ENCODE assay signal across 11 cellular contexts in the genomic region with DNA sequence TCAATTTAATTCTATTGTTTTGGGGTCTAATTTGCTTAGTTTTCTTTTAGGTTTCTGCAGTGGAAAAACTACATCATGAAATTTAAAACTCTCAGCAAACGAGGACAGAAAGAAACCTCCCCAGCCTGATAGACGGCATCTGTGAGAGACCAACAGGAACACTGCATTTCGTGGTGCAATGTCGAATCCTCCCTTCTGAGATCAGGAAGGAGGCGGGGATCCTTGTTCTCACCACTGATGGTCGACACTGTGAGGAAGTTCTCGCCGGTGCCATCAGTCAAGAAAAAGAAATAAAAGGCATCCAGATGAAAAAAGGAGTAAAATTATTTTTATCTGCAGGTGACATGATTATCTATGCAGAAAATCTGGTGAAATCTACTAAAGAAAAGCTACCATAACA. TPM values are rescaled to one million over a fixed set of nuclear protein-coding genes. Genes with fewer than 3 reads are reported as not detected.
DNase-seq lines count a peak whose midpoint lies in the region; ATAC-seq and TF ChIP-seq lines count a peak whose summit lies in the region.
"Had no signal": no experiment of that assay in that cellular context is flagged by ENCODE, and none has a peak within 500 bp of the region (broad histone marks: within the 10 kb centered on the region; RNA-seq: fewer than 3 reads in every experiment).

No MANE protein-coding gene starts in this region.

- TF ChIP-seq CTCF in brain microvascular endothelial cell (IDR thresholded peaks at IDR 0.05; ENCODE audit: low read depth, low read length, missing control alignments), result no peak
- no peak for TF ChIP-seq CTCF in ovary (IDR thresholded peaks at IDR 0.05)

- H3K36me3 ChIP-seq in brain microvascular endothelial cell (replicated peaks), result peaks cover 10% of the 10 kb centered on the region
- H3K36me3 ChIP-seq in ovary, result no peaks in the 10 kb centered on the region

- ATAC-seq in GM18502 (IDR thresholded peaks at IDR 0.05; ENCODE audit: poor library complexity, unreplicated experiment) (no peak), HG03439 (IDR thresholded peaks at IDR 0.05; ENCODE audit: unreplicated experiment) (no peak)
- ATAC-seq: Panc1 had no signal

- no peaks in the 10 kb centered on the region for H3K27me3 ChIP-seq in brain microvascular endothelial cell (replicated peaks)
- no peaks in the 10 kb centered on the region for H3K27me3 ChIP-seq in ovary

- no peak for TF ChIP-seq POLR2A in ovary (IDR thresholded peaks at IDR 0.05)

- in situ Hi-C loops in G401 (cut with HindIII; ENCODE audit: low sequenced_read_pairs) (no loop called here), brain microvascular endothelial cell (cut with HindIII; ENCODE audit: low pct_ligation_motif_present, low sequenced_read_pairs) (no loop called here)

- peaks cover 16% of the 10 kb centered on the region for H3K4me1 ChIP-seq in ovary (ENCODE audit: insufficient read depth)

- 7 to 16% (median 10%) methylated on average over 8 of the region's 8 CpGs for WGBS in ovary, 3 donors

- DNase-seq in G401 (ENCODE audit: low spot score) (peak; percentile 34), NOMO-1 (lab: John Stamatoyannopoulos, UW; ENCODE audit: unreplicated experiment in 2 of 2) (peak; percentile 27 to 74), brain microvascular endothelial cell (peak; percentile 32), ovary (peak in 1 of 5 donors; percentile 22), NCI-H2029 treated with DMSO at 0.1 percent for 48 hours (lab: John Stamatoyannopoulos, UW) (no peak), NCI-H345 (lab: John Stamatoyannopoulos, UW) (no peak)
- DNase-seq: left cardiac atrium, MM.1S had no signal

- intact Hi-C loops in ovary (cut with DNase I), result no loop called here

- H3K4me3 ChIP-seq in brain microvascular endothelial cell (ENCODE audit: low read depth, low read length), result no peak overlapping the region
- H3K4me3 ChIP-seq in ovary, result peak overlapping the region; percentile 18

- no peak for TF ChIP-seq EP300 in ovary (IDR thresholded peaks at IDR 0.05)

- H3K27ac ChIP-seq in brain microvascular endothelial cell (no peak overlapping the region), ovary (no peak overlapping the region)

- no peaks in the 10 kb centered on the region for H3K9me3 ChIP-seq in ovary

RNA-seq across cellular contexts. Expression of a gene that starts 16.5 kb away (rescaled TPM):
- total RNA-seq in G401 (2014; rRNA removed; shearing (Covaris generic)), result 91.4 and 91.5 TPM in 2 replicates
- 10 to 100 TPM; 54.1 to 95.4 (median 76.2) TPM for total RNA-seq in ovary
- polyA plus RNA-seq in ovary, result 10 to 100 TPM; 30.7 to 66.8 TPM

RNA-seq across cellular contexts. Expression of a gene that starts 16.7 kb away (rescaled TPM):
- total RNA-seq in G401 (2014; rRNA removed; shearing (Covaris generic)), result 7.0 and 21.4 TPM in 2 replicates
- total RNA-seq in ovary, result 10 to 100 TPM; 10.6 to 28.4 (median 21.2) TPM
- 10 to 100 TPM; 10.9 to 25.1 TPM for polyA plus RNA-seq in ovary

RNA-seq across cellular contexts. Expression of a gene that starts 57.8 kb away (rescaled TPM):
- 11.0 and 12.9 TPM in 2 replicates for total RNA-seq in G401 (2014; rRNA removed; shearing (Covaris generic))
- 10 to 100 TPM in 2 of 7 donors, 1 to 10 TPM in 5; 5.5 to 12.9 (median 7.0) TPM for total RNA-seq in ovary
- polyA plus RNA-seq in ovary, result 1 to 10 TPM in 1 of 2 donors, under 1 TPM in 1; 0.53 to 5.7 TPM

Comparison
In these comparisons a context has a peak if more than half of its experiments do, and no peak if none do; other contexts are left out.
1. DNase-seq: peak in G401 (single experiment), NOMO-1 (2 of 2) and brain microvascular endothelial cell (single experiment); none in NCI-H2029 treated with DMSO at 0.1 percent for 48 hours (single experiment) and NCI-H345 (single experiment).